In the genomic region with DNA sequence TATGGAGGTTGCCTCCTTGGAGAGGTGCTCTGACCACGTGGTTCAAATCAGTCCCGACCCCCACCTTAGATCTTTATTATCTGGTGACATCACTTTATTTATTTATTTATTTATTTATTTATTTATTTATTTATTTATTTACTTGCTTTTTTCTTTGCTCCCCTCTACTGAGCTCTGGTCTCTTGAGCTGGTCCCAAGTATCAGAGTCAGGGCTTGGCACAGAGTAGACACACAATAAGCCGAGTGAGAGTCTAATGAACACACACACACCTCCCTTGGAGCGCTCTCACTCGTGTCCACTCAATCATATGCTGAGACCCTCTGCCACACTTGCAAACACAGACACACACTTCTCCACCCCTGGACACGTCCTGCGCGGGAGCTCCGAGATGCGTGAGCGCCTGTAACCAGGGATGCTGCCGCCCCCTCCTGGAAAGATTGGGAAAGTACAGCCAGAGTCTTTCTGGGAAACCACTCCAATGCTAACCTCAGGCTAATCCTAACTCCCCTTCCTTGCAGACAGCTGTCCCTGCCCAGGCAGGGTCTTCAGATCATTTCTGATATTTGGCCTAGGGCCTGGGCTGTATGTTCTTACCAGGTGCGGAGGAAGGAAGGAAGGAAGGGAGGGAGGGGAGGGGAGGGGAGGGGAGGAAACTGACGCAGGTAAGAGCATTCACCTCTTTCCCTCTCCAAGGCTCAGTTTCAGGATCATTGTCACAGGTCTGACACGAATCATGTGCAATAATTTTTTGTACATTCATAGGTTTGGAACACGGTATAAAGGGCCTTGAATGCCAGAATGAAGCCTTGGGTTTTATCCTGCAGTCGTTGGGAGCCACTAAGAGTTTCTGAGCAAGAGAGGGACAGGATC, we compare ENCODE assay signal across 8 cellular contexts.
DNase-seq lines count a peak whose midpoint lies in the region; ATAC-seq, FAIRE-seq and TF ChIP-seq lines count a peak whose summit lies in the region.

No MANE protein-coding gene starts in this region.

- H3K36me3 ChIP-seq in HUES64 (ENCODE audit: insufficient read depth, low read length) = no peaks in the 10 kb centered on the region
- H3K36me3 ChIP-seq in osteoblast (ENCODE audit: insufficient read depth, low read length) = no peaks in the 10 kb centered on the region
- no peaks in the 10 kb centered on the region for H3K36me3 ChIP-seq in thoracic aorta

- peak; percentile 70 for ATAC-seq in foreskin keratinocyte
- ATAC-seq in thoracic aorta (ENCODE audit: insufficient number of reproducible peaks, low FRiP score, low read depth) = no peak
- no peak for ATAC-seq in HG02885 (IDR thresholded peaks at IDR 0.05; ENCODE audit: poor library complexity, unreplicated experiment)

- TF ChIP-seq CTCF in D721Med (IDR thresholded peaks at IDR 0.05; ENCODE audit: insufficient read depth, missing control alignments) (peak; percentile 96), foreskin keratinocyte (conservative IDR thresholded peaks at IDR 0.05) (peak; percentile 91), osteoblast (IDR thresholded peaks at IDR 0.05; ENCODE audit: extremely low read depth, low read depth, low read length) (peak; percentile 84), thoracic aorta (IDR thresholded peaks at IDR 0.05) (peak; percentile 90)

- peaks cover 2% of the 10 kb centered on the region; the same call in 1 of the 2 replicates for H3K27me3 ChIP-seq in HUES64 (ENCODE audit: insufficient read depth, low read length)
- H3K27me3 ChIP-seq in foreskin keratinocyte = peaks cover 44% of the 10 kb centered on the region
- H3K27me3 ChIP-seq in osteoblast (ENCODE audit: insufficient read depth, low read length) = peaks cover 33% of the 10 kb centered on the region
- H3K27me3 ChIP-seq in thoracic aorta (replicated peaks; ENCODE audit: insufficient read depth) = no peaks in the 10 kb centered on the region

- H4K20me1 ChIP-seq in osteoblast (ENCODE audit: insufficient read depth, low read length) = no peaks in the 10 kb centered on the region

- H3K4me2 ChIP-seq in osteoblast (ENCODE audit: insufficient read depth, low read length) = no peak overlapping the region

- H3K4me1 ChIP-seq in HUES64 (ENCODE audit: insufficient read depth, low read length) = no peaks in the 10 kb centered on the region
- no peaks in the 10 kb centered on the region for H3K4me1 ChIP-seq in foreskin keratinocyte
- H3K4me1 ChIP-seq in osteoblast (ENCODE audit: insufficient read depth, low read length) = no peaks in the 10 kb centered on the region
- no peaks in the 10 kb centered on the region for H3K4me1 ChIP-seq in thoracic aorta (ENCODE audit: control insufficient read depth in 1 of 2, low read depth in 2 of 2)

- 0 out of 2 replicates have a peak overlapping the region, but pooled peaks have one; percentile 16 for H3K4me3 ChIP-seq in HUES64 (ENCODE audit: low read length)
- no peak overlapping the region for H3K4me3 ChIP-seq in osteoblast (ENCODE audit: insufficient read depth, low read length)
- H3K4me3 ChIP-seq in thoracic aorta = no peak overlapping the region

- DNase-seq in D721Med (ENCODE audit: insufficient read length, low spot score) = peak; percentile 27
- DNase-seq in RKO (ENCODE audit: low spot score) = peak; percentile 55
- DNase-seq in activated T-helper 9 cell treated with anti-CD3 and anti-CD28 coated beads, Interleukin-2, amount 50 U/mL, for 16 hours (ENCODE audit: low read depth) = peak; percentile 46
- no peak for DNase-seq in foreskin keratinocyte
- peak; percentile 91 for DNase-seq in osteoblast (ENCODE audit: insufficient read length, low spot score, missing footprints)
- peak; percentile 29 for DNase-seq in thoracic aorta (ENCODE audit: low spot score)

- H3K9me3 ChIP-seq in HUES64 (ENCODE audit: insufficient read depth, low read depth, low read length) = no peaks in the 10 kb centered on the region
- H3K9me3 ChIP-seq in osteoblast (ENCODE audit: low read depth, low read length) = no peaks in the 10 kb centered on the region
- H3K9me3 ChIP-seq in thoracic aorta = no peaks in the 10 kb centered on the region

- H3K27ac ChIP-seq in HUES64 (ENCODE audit: low read depth, low read length) (no peak overlapping the region), foreskin keratinocyte (no peak overlapping the region), osteoblast (ENCODE audit: low read depth, low read length) (no peak overlapping the region), thoracic aorta (no peak overlapping the region)

- no peak overlapping the region for H3K9ac ChIP-seq in HUES64 (ENCODE audit: low read depth, low read length)

- H3K79me2 ChIP-seq in osteoblast (ENCODE audit: insufficient read depth, low read length) = no peaks in the 10 kb centered on the region

- H2AFZ ChIP-seq in osteoblast (ENCODE audit: low read length) = no peak overlapping the region

- 29% methylated on average over 15 of the region's 17 CpGs for WGBS in HUES64

- FAIRE-seq in D721Med (lab: Jason Lieb, UNC) = no peak

Comparison
In these comparisons a context has a peak if more than half of its experiments do, and no peak if none do; other contexts are left out.
1. DNase-seq: peak in D721Med (single experiment), RKO (single experiment), activated T-helper 9 cell treated with anti-CD3 and anti-CD28 coated beads, Interleukin-2, amount 50 U/mL, for 16 hours (single experiment), osteoblast (single experiment) and thoracic aorta (single experiment); none in foreskin keratinocyte (0 of 2).
2. Peak in every context shown above with its lines, with median percentiles within 50 percentile points of each other: CTCF ChIP-seq.